Comparison of ENCODE assay signal across 13 cellular contexts in the genomic region with DNA sequence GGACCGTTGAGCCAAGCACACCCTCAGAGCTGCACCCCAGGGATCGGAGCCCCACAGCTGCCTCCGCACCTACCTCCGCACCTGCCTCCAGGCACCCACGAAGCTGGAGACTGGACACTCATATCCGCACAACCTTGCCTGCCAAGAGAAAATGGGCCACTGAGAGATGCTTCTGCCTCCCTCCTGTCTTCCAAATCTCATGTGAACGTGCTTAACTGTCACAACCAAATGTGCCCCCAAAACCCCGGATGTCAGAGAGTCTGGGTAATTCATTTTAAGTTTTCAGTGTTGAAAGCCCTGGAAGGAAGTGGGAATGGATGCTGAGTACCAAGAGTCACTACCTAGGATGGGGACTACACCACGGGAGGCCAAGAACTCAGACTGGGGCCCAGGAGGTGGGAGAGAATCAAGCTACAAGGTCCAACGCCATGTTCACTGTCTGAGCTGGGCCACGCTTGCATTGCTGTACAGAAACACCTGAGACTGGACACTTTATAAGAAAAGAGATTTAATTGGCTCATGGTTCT. TPM values are rescaled to one million over a fixed set of nuclear protein-coding genes. Genes with fewer than 3 reads are reported as not detected.
DNase-seq lines count a peak whose midpoint lies in the region; ATAC-seq and TF ChIP-seq lines count a peak whose summit lies in the region.
"Had no signal": no experiment of that assay in that cellular context is flagged by ENCODE, and none has a peak within 500 bp of the region (broad histone marks: within the 10 kb centered on the region; RNA-seq: fewer than 3 reads in every experiment).

No MANE protein-coding gene starts in this region.

- ATAC-seq in naive thymus-derived CD4-positive, alpha-beta T cell: peak; percentile 62
- no peak for ATAC-seq in GM21381 (IDR thresholded peaks at IDR 0.05; ENCODE audit: unreplicated experiment)

- H3K9me3 Mint-ChIP-seq in activated T-helper 1 cell treated with anti-CD3 and anti-CD28 coated beads, Interleukin-12 subunit alpha, Interleukin-12 subunit beta, Interleukin-2, Interleukin-4 antibody, amounts not matched to agents 30 ng/mL and 10 ng/mL and 1 ng/mL, durations not matched to agents 14 hours and 24 hours and 36 hours: no peaks in the 10 kb centered on the region
- H3K9me3 Mint-ChIP-seq in naive thymus-derived CD4-positive, alpha-beta T cell: no peaks in the 10 kb centered on the region

- H3K27ac ChIP-seq in naive thymus-derived CD4-positive, alpha-beta T cell (ENCODE audit: low read depth, low read length): peak overlapping the region; percentile 76
- peak overlapping the region; percentile 0 to 42 (median 20) for H3K27ac ChIP-seq in transverse colon
- H3K27ac ChIP-seq: ovary, tibial artery had no signal

- no peaks in the 10 kb centered on the region for H3K27me3 ChIP-seq in naive thymus-derived CD4-positive, alpha-beta T cell (ENCODE audit: control insufficient read depth in 2 of 2, insufficient read depth in 2 of 2, low read length in 2 of 2)
- no peaks in the 10 kb centered on the region for H3K27me3 ChIP-seq in transverse colon
- H3K27me3 ChIP-seq: ovary had no signal

- WGBS in transverse colon (ENCODE audit: low coverage in 1 of 2), 2 donors: 83 to 88% methylated on average over 5 to 11 of the region's 11 CpGs

- no peak for TF ChIP-seq CTCF in transverse colon (IDR thresholded peaks at IDR 0.05)

- peak; percentile 36 for DNase-seq in activated gamma-delta T cell treated with Interleukin-2 at 50 U/mL for 16 hours
- DNase-seq in activated gamma-delta T cell (lab: John Stamatoyannopoulos, UW): no peak
- DNase-seq in activated T-helper 1 cell treated with anti-CD3 and anti-CD28 coated beads, Interleukin-12 subunit alpha, Interleukin-12 subunit beta, Interleukin-2, Interleukin-4 antibody, amounts not matched to agents 30 ng/mL and 10 ng/mL and 1 ng/mL, durations not matched to agents 14 hours and 24 hours and 36 hours (ENCODE audit: low spot score): peak; percentile 60
- DNase-seq in naive thymus-derived CD4-positive, alpha-beta T cell: peak in 8 of 9 donors; percentile 46 to 84 (median 76)
- no peak for DNase-seq in transverse colon
- DNase-seq in COLO668 (lab: John Stamatoyannopoulos, UW; ENCODE audit: unreplicated experiment): no peak
- no peak for DNase-seq in NCI-H1092 (lab: John Stamatoyannopoulos, UW)
- DNase-seq: anterior cingulate cortex; effector CD8-positive, alpha-beta T cell; EL; ovary; tibial artery had no signal

- H3K9me3 ChIP-seq in naive thymus-derived CD4-positive, alpha-beta T cell (ENCODE audit: control insufficient read depth in 2 of 3, low read length in 3 of 3): no peaks in the 10 kb centered on the region
- no peaks in the 10 kb centered on the region for H3K9me3 ChIP-seq in transverse colon
- H3K9me3 ChIP-seq: ovary, tibial artery had no signal

- peak overlapping the region; percentile 81 for H3K4me3 ChIP-seq in naive thymus-derived CD4-positive, alpha-beta T cell (ENCODE audit: low read length)
- no peak overlapping the region for H3K4me3 ChIP-seq in transverse colon
- H3K4me3 ChIP-seq: ovary, tibial artery had no signal

- in situ Hi-C loops in transverse colon (cut with MboI; ENCODE audit: low pct_ligation_motif_present in 1 of 4, low pct_unique_long_range_greater_than_20kb in 1 of 4, low sequenced_read_pairs in 3 of 4): no loop called here

- no peak for TF ChIP-seq POLR2A in transverse colon (IDR thresholded peaks at IDR 0.05)

- H3K27me3 Mint-ChIP-seq in activated T-helper 1 cell treated with anti-CD3 and anti-CD28 coated beads, Interleukin-12 subunit alpha, Interleukin-12 subunit beta, Interleukin-2, Interleukin-4 antibody, amounts not matched to agents 30 ng/mL and 10 ng/mL and 1 ng/mL, durations not matched to agents 14 hours and 24 hours and 36 hours (ENCODE audit: insufficient read depth): no peaks in the 10 kb centered on the region
- no peaks in the 10 kb centered on the region for H3K27me3 Mint-ChIP-seq in naive thymus-derived CD4-positive, alpha-beta T cell

- intact Hi-C loops in activated T-helper 1 cell treated with anti-CD3 and anti-CD28 coated beads, Interleukin-12 subunit alpha, Interleukin-12 subunit beta, Interleukin-2, Interleukin-4 antibody, amounts not matched to agents 30 ng/mL and 10 ng/mL and 1 ng/mL, durations not matched to agents 14 hours and 24 hours and 36 hours (cut with micrococcal nuclease): loop anchor here (1.0 to 5.0 kb wide), 3 partner anchors 39 to 473 kb away; a partner anchor contains a TSS
- intact Hi-C loops in naive thymus-derived CD4-positive, alpha-beta T cell (cut with micrococcal nuclease): loop anchor here (1.0 to 2.0 kb wide), 5 partner anchors 40 to 173 kb away; no protein-coding TSS in a partner anchor
- intact Hi-C loops in transverse colon (cut with DNase I; ENCODE audit: low total_unique reads): no loop called here

- H3K27ac Mint-ChIP-seq in activated T-helper 1 cell treated with anti-CD3 and anti-CD28 coated beads, Interleukin-12 subunit alpha, Interleukin-12 subunit beta, Interleukin-2, Interleukin-4 antibody, amounts not matched to agents 30 ng/mL and 10 ng/mL and 1 ng/mL, durations not matched to agents 14 hours and 24 hours and 36 hours: peak overlapping the region; percentile 93
- H3K27ac Mint-ChIP-seq in naive thymus-derived CD4-positive, alpha-beta T cell: peak overlapping the region; percentile 87 to 100 (median 94)

- H3K36me3 ChIP-seq in naive thymus-derived CD4-positive, alpha-beta T cell (ENCODE audit: control insufficient read depth in 2 of 3, insufficient read depth in 3 of 3, low read length in 3 of 3): no peaks in the 10 kb centered on the region
- H3K36me3 ChIP-seq in transverse colon: no peaks in the 10 kb centered on the region
- H3K36me3 ChIP-seq: ovary, tibial artery had no signal

- peaks cover 44 to 51% of the 10 kb centered on the region in 2 donors for H3K4me1 ChIP-seq in naive thymus-derived CD4-positive, alpha-beta T cell (ENCODE audit: control insufficient read depth in 2 of 2, insufficient read depth in 2 of 2, low read length in 2 of 2)
- H3K4me1 ChIP-seq in transverse colon: peaks cover 0 to 3% (median 2%) of the 10 kb centered on the region in 4 donors
- H3K4me1 ChIP-seq: tibial artery had no signal

- H3K4me3 Mint-ChIP-seq in activated T-helper 1 cell treated with anti-CD3 and anti-CD28 coated beads, Interleukin-12 subunit alpha, Interleukin-12 subunit beta, Interleukin-2, Interleukin-4 antibody, amounts not matched to agents 30 ng/mL and 10 ng/mL and 1 ng/mL, durations not matched to agents 14 hours and 24 hours and 36 hours: peak overlapping the region; percentile 92
- peak overlapping the region; percentile 81 to 99 (median 91) for H3K4me3 Mint-ChIP-seq in naive thymus-derived CD4-positive, alpha-beta T cell

- peaks cover 57% of the 10 kb centered on the region for H3K4me1 Mint-ChIP-seq in activated T-helper 1 cell treated with anti-CD3 and anti-CD28 coated beads, Interleukin-12 subunit alpha, Interleukin-12 subunit beta, Interleukin-2, Interleukin-4 antibody, amounts not matched to agents 30 ng/mL and 10 ng/mL and 1 ng/mL, durations not matched to agents 14 hours and 24 hours and 36 hours (ENCODE audit: low read depth)
- peaks cover 24 to 63% (median 59%) of the 10 kb centered on the region in 7 donors for H3K4me1 Mint-ChIP-seq in naive thymus-derived CD4-positive, alpha-beta T cell

- no peak for TF ChIP-seq EP300 in transverse colon (IDR thresholded peaks at IDR 0.05; ENCODE audit: low read depth)

- POLR2A ChIA-PET in naive thymus-derived CD4-positive, alpha-beta T cell (lab: Charles Lee): interaction anchor here (0.6 to 4.8 kb wide), 15 partner anchors 9 to 94 kb away, joined by 3 to 29 read pairs (median 7); a partner anchor contains a TSS

- H3K36me3 Mint-ChIP-seq in activated T-helper 1 cell treated with anti-CD3 and anti-CD28 coated beads, Interleukin-12 subunit alpha, Interleukin-12 subunit beta, Interleukin-2, Interleukin-4 antibody, amounts not matched to agents 30 ng/mL and 10 ng/mL and 1 ng/mL, durations not matched to agents 14 hours and 24 hours and 36 hours (ENCODE audit: low read depth): peaks cover 9% of the 10 kb centered on the region
- H3K36me3 Mint-ChIP-seq in naive thymus-derived CD4-positive, alpha-beta T cell: peaks cover 0 to 37% (median 0%) of the 10 kb centered on the region in 5 donors

- CTCF ChIA-PET in naive thymus-derived CD4-positive, alpha-beta T cell (lab: Charles Lee): interaction anchor here (1.2 to 2.6 kb wide), 7 partner anchors 35 to 69 kb away, joined by 3 to 9 read pairs (median 5); no protein-coding TSS in a partner anchor

RNA-seq across cellular contexts. Expression of a gene that starts 49.5 kb away (rescaled TPM):
- 10.6 and 10.9 TPM in 2 replicates for total RNA-seq in activated T-helper 1 cell treated with anti-CD3 and anti-CD28 coated beads, Interleukin-12 subunit alpha, Interleukin-12 subunit beta, Interleukin-2, Interleukin-4 antibody, amounts not matched to agents 30 ng/mL and 10 ng/mL and 1 ng/mL, durations not matched to agents 14 hours and 24 hours and 36 hours
- 10 to 100 TPM in 2 of 5 experiments, 1 to 10 TPM in 3; 6.3 to 56.1 (median 9.3) TPM for total RNA-seq in naive thymus-derived CD4-positive, alpha-beta T cell
- polyA plus RNA-seq in naive thymus-derived CD4-positive, alpha-beta T cell: 1 to 10 TPM; 4.0 to 9.3 TPM
- total RNA-seq in transverse colon: 10 to 100 TPM; 20.3 to 29.1 (median 21.8) TPM

Comparison
In these comparisons a context has a peak if more than half of its experiments do, and no peak if none do; other contexts are left out.
1. DNase-seq: peak in activated gamma-delta T cell treated with Interleukin-2 at 50 U/mL for 16 hours (single experiment), activated T-helper 1 cell treated with anti-CD3 and anti-CD28 coated beads, Interleukin-12 subunit alpha, Interleukin-12 subunit beta, Interleukin-2, Interleukin-4 antibody, amounts not matched to agents 30 ng/mL and 10 ng/mL and 1 ng/mL, durations not matched to agents 14 hours and 24 hours and 36 hours (single experiment) and naive thymus-derived CD4-positive, alpha-beta T cell (8 of 9); none in activated gamma-delta T cell (single experiment), transverse colon (single experiment), COLO668 (single experiment) and NCI-H1092 (single experiment).